Comparison of ENCODE assay signal across 34 cellular contexts in the genomic region with DNA sequence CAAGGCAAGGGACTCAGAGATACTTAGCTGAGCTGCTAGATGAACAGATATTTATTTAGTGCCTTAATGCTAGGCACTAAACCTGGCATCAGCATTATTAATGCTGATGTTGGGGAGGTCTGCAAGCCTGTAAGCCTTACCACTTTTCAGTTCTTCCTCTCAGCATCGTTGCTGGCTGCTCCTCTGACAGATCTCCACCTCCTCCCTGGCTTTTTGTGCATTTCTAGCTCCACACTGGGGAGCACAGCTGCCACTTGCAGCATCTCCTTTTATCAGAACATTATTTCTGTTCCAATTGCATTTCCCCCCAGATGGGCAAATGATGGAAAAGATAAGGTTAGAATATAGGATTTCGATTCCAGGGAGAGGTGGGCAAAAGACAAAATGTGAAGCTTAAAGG. TPM values are rescaled to one million over a fixed set of nuclear protein-coding genes. Genes with fewer than 3 reads are reported as not detected.
"Had no signal": no experiment of that assay in that cellular context is flagged by ENCODE, and none has a peak within 500 bp of the region (broad histone marks: within the 10 kb centered on the region; RNA-seq: fewer than 3 reads in every experiment).

No MANE protein-coding gene starts in this region.

- DNase-seq: activated B cell treated with CpG ODN at 0.5 μM for 24 hours; activated CD4-positive, alpha-beta memory T cell treated with anti-CD3 and anti-CD28 coated beads for 36 hours; activated CD4-positive, alpha-beta T cell treated with anti-CD3 and anti-CD28 coated beads for 4 hours; activated CD4-positive, alpha-beta T cell treated with anti-CD3 and anti-CD28 coated beads, Interleukin-2, amount 10 ng/mL, durations not matched to agents 24 days and 14 days; activated CD4-positive, alpha-beta T cell treated with anti-CD3 and anti-CD28 coated beads, Interleukin-2, amount 50 U/mL, for 1 hour; activated CD4-positive, alpha-beta T cell treated with anti-CD3 and anti-CD28 coated beads, Interleukin-2, amount 50 U/mL, for 4 hours; activated CD4-positive, CD25-positive, alpha-beta regulatory T cell treated with anti-CD3 and anti-CD28 coated beads, Interleukin-2, amount 50 U/mL, for 72 hours; activated CD8-positive, alpha-beta memory T cell treated with anti-CD3 and anti-CD28 coated beads, Interleukin-2, amount 50 U/mL, for 4 hours; activated CD8-positive, alpha-beta T cell treated with anti-CD3 and anti-CD28 coated beads for 36 hours; activated gamma-delta T cell; activated naive CD4-positive, alpha-beta T cell treated with anti-CD3 and anti-CD28 coated beads, Interleukin-2, amount 10 ng/mL, durations not matched to agents 7 days and 5 days; activated naive CD4-positive, alpha-beta T cell treated with Interleukin-2 at 50 U/mL for 16 hours; activated naive CD8-positive, alpha-beta T cell treated with anti-CD3 and anti-CD28 coated beads, Interleukin-2, amount 10 ng/mL, durations not matched to agents 7 days and 5 days; activated naive CD8-positive, alpha-beta T cell treated with anti-CD3 and anti-CD28 coated beads, Interleukin-2, amount 50 U/mL, for 24 hours; activated T-cell treated with anti-CD3 and anti-CD28 coated beads for 4 hours; activated T-cell treated with anti-CD3 and anti-CD28 coated beads, Interleukin-2, amount 50 U/mL, for 1 hour; activated T-cell treated with anti-CD3 and anti-CD28 coated beads, Interleukin-2, amount 50 U/mL, for 4 hours; activated T-cell treated with anti-CD3 and anti-CD28 coated beads, Interleukin-2, amount 50 U/mL, for 72 hours; central memory CD4-positive, alpha-beta T cell; T-cell; T-helper 2 cell; T-helper 9 cell had no signal

- H3K27ac Mint-ChIP-seq: activated B cell treated with CpG ODN at 0.5 μM for 24 hours; activated CD4-positive, alpha-beta memory T cell treated with anti-CD3 and anti-CD28 coated beads for 36 hours; activated CD4-positive, alpha-beta T cell treated with anti-CD3 and anti-CD28 coated beads, Interleukin-2, amount 10 ng/mL, durations not matched to agents 24 days and 14 days; activated CD8-positive, alpha-beta T cell treated with anti-CD3 and anti-CD28 coated beads for 36 hours; activated naive CD4-positive, alpha-beta T cell treated with anti-CD3 and anti-CD28 coated beads, Interleukin-2, amount 10 ng/mL, durations not matched to agents 7 days and 5 days; activated naive CD4-positive, alpha-beta T cell treated with anti-CD3 and anti-CD28 coated beads, Interleukin-2, amount 50 U/mL, for 24 hours; activated naive CD8-positive, alpha-beta T cell; activated naive CD8-positive, alpha-beta T cell treated with anti-CD3 and anti-CD28 coated beads, Interleukin-2, amount 10 ng/mL, durations not matched to agents 7 days and 5 days; activated naive CD8-positive, alpha-beta T cell treated with anti-CD3 and anti-CD28 coated beads, Interleukin-2, amount 50 U/mL, for 24 hours; activated T-cell treated with anti-CD3 and anti-CD28 coated beads, Interleukin-2, amount 50 U/mL, for 72 hours; activated T-helper 1 cell treated with anti-CD3 and anti-CD28 coated beads, Interleukin-12 subunit alpha, Interleukin-12 subunit beta, Interleukin-2, Interleukin-4 antibody, amounts not matched to agents 30 ng/mL and 10 ng/mL and 1 ng/mL, durations not matched to agents 14 hours and 24 hours and 36 hours; activated T-helper 17 cell treated with anti-CD3 and anti-CD28 coated beads, Interleukin-2, amount 50 U/mL, for 72 hours; T-cell; T-helper 2 cell treated with Interferon-gamma antibody and Interleukin-4, amounts not matched to agents 5 μg/mL and 100 μg/mL, for 36 hours had no signal

- H3K27me3 Mint-ChIP-seq: brain had no signal

- H3K27ac ChIP-seq: ascending aorta, cardiac muscle cell, VCaP had no signal

- H3K4me3 Mint-ChIP-seq: activated B cell treated with CpG ODN at 0.5 μM for 24 hours; activated CD4-positive, alpha-beta memory T cell treated with anti-CD3 and anti-CD28 coated beads for 36 hours; activated CD4-positive, alpha-beta T cell treated with anti-CD3 and anti-CD28 coated beads, Interleukin-2, amount 10 ng/mL, durations not matched to agents 24 days and 14 days; activated CD8-positive, alpha-beta T cell treated with anti-CD3 and anti-CD28 coated beads for 36 hours; activated naive CD4-positive, alpha-beta T cell treated with anti-CD3 and anti-CD28 coated beads, Interleukin-2, amount 10 ng/mL, durations not matched to agents 7 days and 5 days; activated naive CD4-positive, alpha-beta T cell treated with anti-CD3 and anti-CD28 coated beads, Interleukin-2, amount 50 U/mL, for 24 hours; activated naive CD8-positive, alpha-beta T cell; activated naive CD8-positive, alpha-beta T cell treated with anti-CD3 and anti-CD28 coated beads, Interleukin-2, amount 10 ng/mL, durations not matched to agents 7 days and 5 days; activated naive CD8-positive, alpha-beta T cell treated with anti-CD3 and anti-CD28 coated beads, Interleukin-2, amount 50 U/mL, for 24 hours; activated T-cell treated with anti-CD3 and anti-CD28 coated beads, Interleukin-2, amount 50 U/mL, for 4 hours; activated T-cell treated with anti-CD3 and anti-CD28 coated beads, Interleukin-2, amount 50 U/mL, for 72 hours; activated T-helper 1 cell treated with anti-CD3 and anti-CD28 coated beads, Interleukin-12 subunit alpha, Interleukin-12 subunit beta, Interleukin-2, Interleukin-4 antibody, amounts not matched to agents 30 ng/mL and 10 ng/mL and 1 ng/mL, durations not matched to agents 14 hours and 24 hours and 36 hours; activated T-helper 17 cell treated with anti-CD3 and anti-CD28 coated beads, Interleukin-2, amount 50 U/mL, for 72 hours; brain; T-cell; T-helper 2 cell treated with Interferon-gamma antibody and Interleukin-4, amounts not matched to agents 5 μg/mL and 100 μg/mL, for 36 hours had no signal

- H3K9me3 Mint-ChIP-seq: activated B cell treated with CpG ODN at 0.5 μM for 24 hours; activated CD4-positive, alpha-beta memory T cell treated with anti-CD3 and anti-CD28 coated beads for 36 hours; activated CD8-positive, alpha-beta T cell treated with anti-CD3 and anti-CD28 coated beads for 36 hours; activated naive CD4-positive, alpha-beta T cell treated with anti-CD3 and anti-CD28 coated beads, Interleukin-2, amount 10 ng/mL, durations not matched to agents 7 days and 5 days; activated naive CD4-positive, alpha-beta T cell treated with anti-CD3 and anti-CD28 coated beads, Interleukin-2, amount 50 U/mL, for 24 hours; activated naive CD8-positive, alpha-beta T cell treated with anti-CD3 and anti-CD28 coated beads, Interleukin-2, amount 10 ng/mL, durations not matched to agents 7 days and 5 days; activated naive CD8-positive, alpha-beta T cell treated with anti-CD3 and anti-CD28 coated beads, Interleukin-2, amount 50 U/mL, for 24 hours; activated T-cell treated with anti-CD3 and anti-CD28 coated beads, Interleukin-2, amount 50 U/mL, for 4 hours; activated T-cell treated with anti-CD3 and anti-CD28 coated beads, Interleukin-2, amount 50 U/mL, for 72 hours; activated T-helper 1 cell treated with anti-CD3 and anti-CD28 coated beads, Interleukin-12 subunit alpha, Interleukin-12 subunit beta, Interleukin-2, Interleukin-4 antibody, amounts not matched to agents 30 ng/mL and 10 ng/mL and 1 ng/mL, durations not matched to agents 14 hours and 24 hours and 36 hours; activated T-helper 17 cell treated with anti-CD3 and anti-CD28 coated beads, Interleukin-2, amount 50 U/mL, for 72 hours; brain; T-cell; T-helper 2 cell treated with Interferon-gamma antibody and Interleukin-4, amounts not matched to agents 5 μg/mL and 100 μg/mL, for 36 hours had no signal

- H3K27me3 ChIP-seq: ascending aorta had no signal

- ATAC-seq: activated CD8-positive, alpha-beta T cell treated with anti-CD3 and anti-CD28 coated beads for 36 hours; activated naive CD8-positive, alpha-beta T cell treated with anti-CD3 and anti-CD28 coated beads, Interleukin-2, amount 50 U/mL, for 24 hours; activated T-cell treated with anti-CD3 and anti-CD28 coated beads, Interleukin-2, amount 50 U/mL, for 4 hours; activated T-cell treated with anti-CD3 and anti-CD28 coated beads, Interleukin-2, amount 50 U/mL, for 72 hours; activated T-helper 17 cell treated with anti-CD3 and anti-CD28 coated beads, Interleukin-2, amount 50 U/mL, for 72 hours; T-cell had no signal

- FAIRE-seq: bronchial epithelial cell, TTC549 had no signal

- H3K4me1 Mint-ChIP-seq: activated naive CD4-positive, alpha-beta T cell treated with anti-CD3 and anti-CD28 coated beads, Interleukin-2, amount 50 U/mL, for 24 hours; activated naive CD8-positive, alpha-beta T cell treated with anti-CD3 and anti-CD28 coated beads, Interleukin-2, amount 50 U/mL, for 24 hours; T-cell had no signal

- H3K36me3 ChIP-seq: ascending aorta, cardiac muscle cell had no signal

- H3K9me3 ChIP-seq: ascending aorta had no signal

- H3K36me3 Mint-ChIP-seq: activated CD4-positive, alpha-beta memory T cell treated with anti-CD3 and anti-CD28 coated beads for 36 hours; activated naive CD4-positive, alpha-beta T cell treated with anti-CD3 and anti-CD28 coated beads, Interleukin-2, amount 10 ng/mL, durations not matched to agents 7 days and 5 days; activated naive CD4-positive, alpha-beta T cell treated with anti-CD3 and anti-CD28 coated beads, Interleukin-2, amount 50 U/mL, for 24 hours; activated naive CD8-positive, alpha-beta T cell; activated naive CD8-positive, alpha-beta T cell treated with anti-CD3 and anti-CD28 coated beads, Interleukin-2, amount 10 ng/mL, durations not matched to agents 7 days and 5 days; T-cell had no signal

- H3K4me3 ChIP-seq: ascending aorta, cardiac muscle cell had no signal

- H3K4me1 ChIP-seq: ascending aorta had no signal

RNA-seq across cellular contexts. Expression of a gene that starts 34.8 kb away (rescaled TPM):
- total RNA-seq: activated CD4-positive, alpha-beta memory T cell treated with anti-CD3 and anti-CD28 coated beads for 36 hours; activated CD4-positive, alpha-beta T cell treated with anti-CD3 and anti-CD28 coated beads, Interleukin-2, amount 10 ng/mL, durations not matched to agents 24 days and 14 days; activated CD8-positive, alpha-beta memory T cell treated with anti-CD3 and anti-CD28 coated beads for 36 hours; activated CD8-positive, alpha-beta T cell treated with anti-CD3 and anti-CD28 coated beads for 36 hours; activated naive CD8-positive, alpha-beta T cell treated with anti-CD3 and anti-CD28 coated beads, Interleukin-2, amount 10 ng/mL, durations not matched to agents 7 days and 5 days; activated T-helper 1 cell treated with anti-CD3 and anti-CD28 coated beads, Interleukin-12 subunit alpha, Interleukin-12 subunit beta, Interleukin-2, Interleukin-4 antibody, amounts not matched to agents 30 ng/mL and 10 ng/mL and 1 ng/mL, durations not matched to agents 14 hours and 24 hours and 36 hours; ascending aorta; bronchial epithelial cell had no signal
- polyA plus RNA-seq: cardiac muscle cell had no signal
